In genomic region chr7:834277-834676, GRCh38 we compare ENCODE assay signal across 14 cellular contexts. TPM values are rescaled to one million over a fixed set of nuclear protein-coding genes. Genes with fewer than 3 reads are reported as not detected.
A peak's percentile ranks its signal among the peaks of the same experiment; 100 is the strongest.
DNase-seq lines count a peak whose midpoint lies in the region; ATAC-seq and TF ChIP-seq lines count a peak whose summit lies in the region.
"Had no signal": no experiment of that assay in that cellular context is flagged by ENCODE, and none has a peak within 500 bp of the region (broad histone marks: within the 10 kb centered on the region; RNA-seq: fewer than 3 reads in every experiment).

No MANE protein-coding gene starts in this region.

- H3K9ac ChIP-seq in adipocyte (ENCODE audit: low read length) (peak overlapping the region; percentile 30), skeletal muscle tissue (ENCODE audit: low read depth in 1 of 3, low read length in 3 of 3) (peak overlapping the region in 2 of 3 donors; percentile 7 to 50)

- CTCF ChIA-PET in OCI-LY7 (lab: Charles Lee; ENCODE audit: unreplicated experiment) = no interaction called here

- DNase-seq in GM23338 (ENCODE audit: low spot score) (no peak), adipocyte (ENCODE audit: low read depth) (no peak), left cardiac atrium (peak; percentile 14), OCI-LY7 (ENCODE audit: low spot score) (no peak), HuH-7 (ENCODE audit: low spot score) (no peak), SJCRH30 (no peak)
- DNase-seq: small intestine, testis had no signal

- H2AFZ ChIP-seq in GM23338 = no peak overlapping the region
- H2AFZ ChIP-seq in OCI-LY7 (ENCODE audit: low read length) = no peak overlapping the region

- no peaks in the 10 kb centered on the region for H3K9me2 ChIP-seq in GM23338 (ENCODE audit: insufficient read depth)
- H3K9me2 ChIP-seq in OCI-LY7 (ENCODE audit: insufficient read depth, low read length) = no peaks in the 10 kb centered on the region

- TF ChIP-seq CTCF in GM23338 (conservative IDR thresholded peaks at IDR 0.05; ENCODE audit: low read depth in 2 of 2) (no peak), OCI-LY7 (conservative IDR thresholded peaks at IDR 0.05; ENCODE audit: low read length) (no peak)

- 0 out of 2 replicates have a peak overlapping the region, but pooled peaks have one; percentile 39 for H3K27ac ChIP-seq in GM23338 (ENCODE audit: low read depth)
- peak overlapping the region; percentile 95 for H3K27ac ChIP-seq in skeletal muscle tissue (ENCODE audit: low read depth, low read length)
- no peak overlapping the region for H3K27ac ChIP-seq in OCI-LY7 (ENCODE audit: low read depth, low read length, poor library complexity, severe bottlenecking)
- H3K27ac ChIP-seq in SJCRH30 = no peak overlapping the region
- H3K27ac ChIP-seq: left lung had no signal

- H3K4me3 ChIP-seq in GM23338 (no peak overlapping the region), adipocyte (ENCODE audit: low read length) (no peak overlapping the region), skeletal muscle tissue (ENCODE audit: low read length in 3 of 3) (no peak overlapping the region), OCI-LY7 (ENCODE audit: low read depth, low read length, poor library complexity, severe bottlenecking) (no peak overlapping the region), SJCRH30 (no peak overlapping the region)
- H3K4me3 ChIP-seq: HAP-1, left lung, testis had no signal

- no peak overlapping the region for H3K4me2 ChIP-seq in GM23338
- no peak overlapping the region for H3K4me2 ChIP-seq in OCI-LY7 (ENCODE audit: low read length)

- POLR2A ChIA-PET in OCI-LY7 (lab: Charles Lee) = no interaction called here

- peaks cover 69% of the 10 kb centered on the region for H4K20me1 ChIP-seq in GM23338 (replicated peaks; ENCODE audit: insufficient read depth)
- no peaks in the 10 kb centered on the region for H4K20me1 ChIP-seq in OCI-LY7 (ENCODE audit: insufficient read depth, low read length)

- intact Hi-C loops in left cardiac atrium (cut with DNase I) (no loop called here), OCI-LY7 (cut with micrococcal nuclease; ENCODE audit: unreplicated experiment) (no loop called here)

- peaks cover 17% of the 10 kb centered on the region for H3K4me1 ChIP-seq in GM23338 (ENCODE audit: insufficient read depth)
- peaks cover 45% of the 10 kb centered on the region for H3K4me1 ChIP-seq in adipocyte (ENCODE audit: control insufficient read depth, insufficient read depth, low read length)
- H3K4me1 ChIP-seq in skeletal muscle tissue (ENCODE audit: control insufficient read depth in 3 of 3, insufficient read depth in 3 of 3, low read length in 3 of 3) = peaks cover 61 to 81% (median 78%) of the 10 kb centered on the region in 3 donors
- H3K4me1 ChIP-seq in OCI-LY7 (ENCODE audit: insufficient read depth, low read length, poor library complexity, severe bottlenecking) = no peaks in the 10 kb centered on the region
- no peaks in the 10 kb centered on the region for H3K4me1 ChIP-seq in SJCRH30

- H3K36me3 Mint-ChIP-seq in GM23338 (ENCODE audit: low read depth) = peaks cover 35% of the 10 kb centered on the region

- peak overlapping the region; percentile 86 for H3K27ac Mint-ChIP-seq in GM23338

- peaks cover 96% of the 10 kb centered on the region for H3K79me2 ChIP-seq in GM23338 (replicated peaks; ENCODE audit: insufficient read depth)
- H3K79me2 ChIP-seq in OCI-LY7 (ENCODE audit: insufficient read depth, low read depth, low read length) = peaks cover 20% of the 10 kb centered on the region

- ATAC-seq in GM23338 (no peak), left cardiac atrium (no peak), HG02981 (IDR thresholded peaks at IDR 0.05; ENCODE audit: unreplicated experiment) (no peak)
- ATAC-seq: activated CD4-positive, CD25-positive, alpha-beta regulatory T cell treated with anti-CD3 and anti-CD28 coated beads, Interleukin-2, amount 50 U/mL, for 24 hours; left lung had no signal

- H3F3A ChIP-seq in GM23338 (replicated peaks; ENCODE audit: low read depth) = no peaks in the 10 kb centered on the region

- no peaks in the 10 kb centered on the region for H3K9me3 Mint-ChIP-seq in GM23338
- H3K9me3 Mint-ChIP-seq: nephron had no signal

- BruUV-seq in OCI-LY7 (replicated peaks; lab: Mats Ljungman, UMichigan) = no TSS peak

- H3K27me3 ChIP-seq in GM23338 (ENCODE audit: insufficient read depth) (no peaks in the 10 kb centered on the region), adipocyte (replicated peaks; ENCODE audit: control insufficient read depth, insufficient read depth, low read length) (no peaks in the 10 kb centered on the region), skeletal muscle tissue (ENCODE audit: control insufficient read depth in 3 of 3, insufficient read depth in 3 of 3, low read length in 3 of 3) (no peaks in the 10 kb centered on the region), SJCRH30 (no peaks in the 10 kb centered on the region)
- H3K27me3 ChIP-seq: left lung, testis had no signal

- H3K4me3 Mint-ChIP-seq in GM23338 = no peak overlapping the region
- H3K4me3 Mint-ChIP-seq: nephron had no signal

- peaks cover 11% of the 10 kb centered on the region for H3K27me3 Mint-ChIP-seq in GM23338 (ENCODE audit: insufficient read depth, low read depth, poor library complexity)

- H3K9me3 ChIP-seq in adipocyte (ENCODE audit: control insufficient read depth, low read length) = no peaks in the 10 kb centered on the region
- no peaks in the 10 kb centered on the region for H3K9me3 ChIP-seq in skeletal muscle tissue (ENCODE audit: control insufficient read depth in 3 of 3, low read length in 3 of 3)
- no peaks in the 10 kb centered on the region for H3K9me3 ChIP-seq in OCI-LY7 (ENCODE audit: low read length)
- no peaks in the 10 kb centered on the region for H3K9me3 ChIP-seq in SJCRH30 (replicated peaks)
- H3K9me3 ChIP-seq: HAP-1, left lung, testis had no signal

- peaks cover 38% of the 10 kb centered on the region for H3K4me1 Mint-ChIP-seq in GM23338

- H3K36me3 ChIP-seq in GM23338 (ENCODE audit: insufficient read depth) = no peaks in the 10 kb centered on the region; the same call in 1 of the 2 replicates
- H3K36me3 ChIP-seq in adipocyte (ENCODE audit: control insufficient read depth, insufficient read depth, low read length, severe bottlenecking) = peaks cover 8% of the 10 kb centered on the region
- H3K36me3 ChIP-seq in skeletal muscle tissue (ENCODE audit: control insufficient read depth in 3 of 3, insufficient read depth in 3 of 3, low read length in 3 of 3) = peaks cover 8 to 22% (median 22%) of the 10 kb centered on the region in 3 donors
- H3K36me3 ChIP-seq in OCI-LY7 (ENCODE audit: insufficient read depth, low read length) = peaks cover 21% of the 10 kb centered on the region; the same call in 1 of the 2 replicates
- peaks cover 7% of the 10 kb centered on the region for H3K36me3 ChIP-seq in SJCRH30

TF ChIP-seq in GM23338, 12 proteins besides CTCF, POLR2A, EP300 and RAD21 (continues in another document):
- TF ChIP-seq JUNB (IDR thresholded peaks at IDR 0.05; ENCODE audit: unreplicated experiment) (no peak), REST (IDR thresholded peaks at IDR 0.05; ENCODE audit: unreplicated experiment) (no peak), STAT1 (IDR thresholded peaks at IDR 0.05; ENCODE audit: unreplicated experiment) (no peak), NANOG (IDR thresholded peaks at IDR 0.05; ENCODE audit: borderline replicate concordance) (no peak), EZH2phosphoT487 (IDR thresholded peaks at IDR 0.05; ENCODE audit: unreplicated experiment) (no peak), EZH2 (IDR thresholded peaks at IDR 0.05; ENCODE audit: low read depth, unreplicated experiment) (no peak)

RNA-seq across cellular contexts. Expression of gene SUN1, which starts 2.0 kb away (rescaled TPM):
- total RNA-seq in GM23338 (2014; rRNA removed; shearing (Covaris generic)) = 143 and 145 TPM in 2 replicates
- 57.9 and 63.3 TPM in 2 replicates for polyA plus RNA-seq in GM23338 (2016; fragmentation: Nextera tagmentation; extraction: Ambion mirVana)
- total RNA-seq in left cardiac atrium (100 to 1,000 TPM; 124 to 136 TPM), skeletal muscle tissue (180 TPM), OCI-LY7 (2022) (83.4 and 84.2 TPM in 2 replicates)
- total RNA-seq in OCI-LY7 (2014; rRNA removed; shearing (Covaris generic)) = 78.5 and 105 TPM in 2 replicates
- 62.0 and 83.3 TPM in 2 replicates for total RNA-seq in SJCRH30 (2014; rRNA removed; shearing (Covaris generic))

RNA-seq across cellular contexts. Expression of gene GET4, which starts 42.1 kb away (rescaled TPM):
- 55.0 and 79.1 TPM in 2 replicates for total RNA-seq in GM23338 (2014; rRNA removed; shearing (Covaris generic))
- 48.0 and 54.5 TPM in 2 replicates for polyA plus RNA-seq in GM23338 (2016; fragmentation: Nextera tagmentation; extraction: Ambion mirVana)
- total RNA-seq in left cardiac atrium (10 to 100 TPM; 17.8 to 28.3 TPM), skeletal muscle tissue (25.1 TPM), OCI-LY7 (2022) (51.1 and 54.5 TPM in 2 replicates)
- 46.3 and 54.4 TPM in 2 replicates for total RNA-seq in OCI-LY7 (2014; rRNA removed; shearing (Covaris generic))
- 21.4 and 22.0 TPM in 2 replicates for total RNA-seq in SJCRH30 (2014; rRNA removed; shearing (Covaris generic))

Comparison
In these comparisons a context has a peak if more than half of its experiments do, and no peak if none do; other contexts are left out.
1. H3K27ac ChIP-seq: peak in GM23338 (single experiment) and skeletal muscle tissue (single experiment); none in OCI-LY7 (single experiment) and SJCRH30 (single experiment).